Comparison of ENCODE assay signal across 1 cellular context in genomic region chr19:49871349-49871985, GRCh38.
TF ChIP-seq lines count a peak whose summit lies in the region.

No MANE protein-coding gene starts in this region.

TF ChIP-seq in IMR-90, 13 proteins besides CTCF, POLR2A, EP300 and RAD21:
- TF ChIP-seq MXI1 (IDR thresholded peaks at IDR 0.05; ENCODE audit: borderline replicate concordance, low read depth, low read length) (no peak), CHD1 (IDR thresholded peaks at IDR 0.05; ENCODE audit: low read depth, low read length) (no peak), MAZ (IDR thresholded peaks at IDR 0.05; ENCODE audit: borderline replicate concordance, low read depth, low read length) (no peak), MAFK (IDR thresholded peaks at IDR 0.05; ENCODE audit: low read depth, low read length) (no peak), USF2 (IDR thresholded peaks at IDR 0.05; ENCODE audit: low read depth, low read length) (no peak), CEBPB (IDR thresholded peaks at IDR 0.05; ENCODE audit: low read depth, low read length) (no peak), FOS (IDR thresholded peaks at IDR 0.05; ENCODE audit: low read depth, low read length) (no peak), BHLHE40 (IDR thresholded peaks at IDR 0.05; ENCODE audit: low read depth, low read length) (no peak), NFE2L2 (IDR thresholded peaks at IDR 0.05; ENCODE audit: low read depth, low read length) (no peak), SMC3 (IDR thresholded peaks at IDR 0.05; ENCODE audit: low read depth, low read length) (no peak), RCOR1 (IDR thresholded peaks at IDR 0.05; ENCODE audit: insufficient replicate concordance, low read length) (no peak), RFX5 (IDR thresholded peaks at IDR 0.05; ENCODE audit: low read depth, low read length) (no peak), ELK1 (IDR thresholded peaks at IDR 0.05; ENCODE audit: borderline replicate concordance, low read depth, low read length) (no peak)
